In genomic region chr5:140637722-140638473, GRCh38 we compare ENCODE assay signal across 1 cellular context.
TF ChIP-seq lines count a peak whose summit lies in the region.

No MANE protein-coding gene starts in this region.

TF ChIP-seq in GM23338, 12 proteins besides CTCF, POLR2A, EP300 and RAD21 (continued from another document):
- no peak for TF ChIP-seq REST (IDR thresholded peaks at IDR 0.05; ENCODE audit: unreplicated experiment)
- no peak for TF ChIP-seq JUNB (IDR thresholded peaks at IDR 0.05; ENCODE audit: unreplicated experiment)
- no peak for TF ChIP-seq ZNF462 (CRISPR knock-in tag; IDR thresholded peaks at IDR 0.05)
- no peak for TF ChIP-seq ZNF114 (CRISPR knock-in tag; IDR thresholded peaks at IDR 0.05)
- TF ChIP-seq NANOG (IDR thresholded peaks at IDR 0.05; ENCODE audit: borderline replicate concordance), result no peak
- no peak for TF ChIP-seq POLR2AphosphoS5 (IDR thresholded peaks at IDR 0.05; ENCODE audit: low read depth)
- TF ChIP-seq ZNF331 (CRISPR knock-in tag; IDR thresholded peaks at IDR 0.05; ENCODE audit: low read depth), result no peak
- no peak for TF ChIP-seq EZH2 (IDR thresholded peaks at IDR 0.05; ENCODE audit: low read depth, unreplicated experiment)
- TF ChIP-seq STAT1 (IDR thresholded peaks at IDR 0.05; ENCODE audit: unreplicated experiment), result no peak
- no peak for TF ChIP-seq ETS1 (IDR thresholded peaks at IDR 0.05)
- TF ChIP-seq EZH2phosphoT487 (IDR thresholded peaks at IDR 0.05; ENCODE audit: unreplicated experiment), result no peak
